In genomic region chr17:48625502-48626201, GRCh38 we compare ENCODE assay signal across 6 cellular contexts. TPM values are rescaled to one million over a fixed set of nuclear protein-coding genes. Genes with fewer than 3 reads are reported as not detected.
A peak's percentile ranks its signal among the peaks of the same experiment; 100 is the strongest.
DNase-seq lines count a peak whose midpoint lies in the region; ATAC-seq and TF ChIP-seq lines count a peak whose summit lies in the region.

No MANE protein-coding gene starts in this region.

- peaks cover 46% of the 10 kb centered on the region for H3K4me1 Mint-ChIP-seq in Calu3 (ENCODE audit: low read depth, unreplicated experiment)

- no peaks in the 10 kb centered on the region for H3K79me2 ChIP-seq in PC-3 (ENCODE audit: low read length)

- peaks cover 12% of the 10 kb centered on the region for H3K4me1 ChIP-seq in PC-3 (ENCODE audit: insufficient read depth, low read length)

- ATAC-seq in PC-3: peak; percentile 84
- no peak for ATAC-seq in HG03108 (IDR thresholded peaks at IDR 0.05; ENCODE audit: unreplicated experiment)
- ATAC-seq in HG02610 (IDR thresholded peaks at IDR 0.05; ENCODE audit: unreplicated experiment): no peak

- no peak for TF ChIP-seq POLR2A in erythroblast (IDR thresholded peaks at IDR 0.05; ENCODE audit: low read length)

- H3K9me3 ChIP-seq in PC-3 (ENCODE audit: low read length): no peaks in the 10 kb centered on the region

- H3K9ac ChIP-seq in PC-3 (ENCODE audit: low read length): peak overlapping the region; percentile 54

- peak overlapping the region; percentile 91 for H3K27ac Mint-ChIP-seq in Calu3 (ENCODE audit: unreplicated experiment)

- BruUV-seq in Calu3 (replicated peaks; lab: Mats Ljungman, UMichigan): no TSS peak
- BruUV-seq in PC-3 (replicated peaks; lab: Mats Ljungman, UMichigan): TSS peak; percentile 16

- peak overlapping the region; percentile 88 for H2AFZ ChIP-seq in PC-3 (ENCODE audit: low read length)

- POLR2A ChIA-PET in PC-3 (lab: Charles Lee; ENCODE audit: unreplicated experiment): interaction anchor here (0.5 to 0.7 kb wide), 11 partner anchors 11 to 595 kb away, joined by 3 to 26 read pairs (median 4); partner anchors contain the start of genes HOXB13, HOXB5 and HOXB8

- H3K9me3 Mint-ChIP-seq in Calu3 (ENCODE audit: low read depth, unreplicated experiment): no peaks in the 10 kb centered on the region

- no peaks in the 10 kb centered on the region for H3K36me3 ChIP-seq in PC-3 (ENCODE audit: low read depth, low read length)

- peak overlapping the region; percentile 88 for H3K4me3 Mint-ChIP-seq in Calu3 (ENCODE audit: low read depth, unreplicated experiment)

- H3K27me3 Mint-ChIP-seq in Calu3 (ENCODE audit: unreplicated experiment): peaks cover 56% of the 10 kb centered on the region

- intact Hi-C loops in Calu3 (cut with micrococcal nuclease; ENCODE audit: unreplicated experiment) (no loop called here), PC-3 (cut with micrococcal nuclease) (no loop called here)

- H3K4me2 ChIP-seq in PC-3 (ENCODE audit: low read length): peak overlapping the region; percentile 85

- H3K9me2 ChIP-seq in PC-3 (replicated peaks; ENCODE audit: low read length): no peaks in the 10 kb centered on the region

- H3F3A ChIP-seq in PC-3 (ENCODE audit: low read length, unreplicated experiment): no peaks in the 10 kb centered on the region

- DNase-seq in Calu3 (peak; percentile 84), PC-3 (peak; percentile 77), erythroblast (lab: John Stamatoyannopoulos, UW) (peak; percentile 54 to 69)
- DNase-seq in stimulated activated CD4-positive, alpha-beta T cell treated with anti-CD3 and anti-CD28 coated beads, Interleukin-4, amount 100 ng/mL, for 1 hour: peak; percentile 57

- H3K27ac ChIP-seq in PC-3 (ENCODE audit: low read length): no peak overlapping the region

- peaks cover 83% of the 10 kb centered on the region for H3K36me3 Mint-ChIP-seq in Calu3 (ENCODE audit: insufficient read depth, unreplicated experiment)

- H3K27me3 ChIP-seq in PC-3 (ENCODE audit: low read length): peaks cover 59% of the 10 kb centered on the region

- H3K4me3 ChIP-seq in PC-3 (ENCODE audit: low read length): peak overlapping the region; percentile 70

- CTCF ChIA-PET in Calu3 (lab: Charles Lee) (interaction anchor here (0.8 to 1.5 kb wide), 7 partner anchors 12 to 360 kb away, joined by 3 to 8 read pairs (median 4); no protein-coding TSS in a partner anchor), PC-3 (lab: Charles Lee) (interaction anchor here (0.6 to 1.2 kb wide), 5 partner anchors 10 to 381 kb away, joined by 3 to 21 read pairs (median 4); no protein-coding TSS in a partner anchor)

- no peaks in the 10 kb centered on the region for H4K20me1 ChIP-seq in PC-3 (ENCODE audit: low read length)

- no peak for TF ChIP-seq CTCF in Calu3 (IDR thresholded peaks at IDR 0.05; ENCODE audit: unreplicated experiment)
- no peak for TF ChIP-seq CTCF in PC-3 (conservative IDR thresholded peaks at IDR 0.05; ENCODE audit: low read depth, low read length)

RNA-seq across cellular contexts. Expression of gene HOXB9, which starts 0.5 kb away (rescaled TPM):
- 26.0 and 27.8 TPM in 2 replicates for total RNA-seq in Calu3 (2022)
- 7.0 and 8.3 TPM in 2 replicates for total RNA-seq in PC-3 (2014; rRNA removed)

RNA-seq across cellular contexts. Expression of gene HOXB8, which starts 10.6 kb away (rescaled TPM):
- total RNA-seq in Calu3 (2022) (28.2 and 30.9 TPM in 2 replicates), PC-3 (2014; rRNA removed) (not detected in 2 replicates)

RNA-seq across cellular contexts. Expression of gene HOXB7, which starts 14.8 kb away (rescaled TPM):
- 30.2 and 31.3 TPM in 2 replicates for total RNA-seq in Calu3 (2022)
- not detected in 2 replicates for total RNA-seq in PC-3 (2014; rRNA removed)

RNA-seq across cellular contexts. Expression of gene HOXB6, which starts 20.9 kb away (rescaled TPM):
- 140 and 144 TPM in 2 replicates for total RNA-seq in Calu3 (2022)
- 9.5 and 11.3 TPM in 2 replicates for total RNA-seq in PC-3 (2014; rRNA removed)

RNA-seq across cellular contexts. Expression of gene HOXB5, which starts 32.1 kb away (rescaled TPM):
- total RNA-seq in Calu3 (2022): 47.2 and 48.5 TPM in 2 replicates
- total RNA-seq in PC-3 (2014; rRNA removed): 0.40 and 0.95 TPM in 2 replicates

Comparison
In these comparisons a context has a peak if more than half of its experiments do, and no peak if none do; other contexts are left out.
1. RNA of gene HOXB8, which starts 10.6 kb away (total RNA-seq): 28.2 to 30.9 TPM in Calu3; not detected in PC-3; every median in the first group is over 10 times any median in the second.
2. RNA of gene HOXB7, which starts 14.8 kb away (total RNA-seq): 30.2 to 31.3 TPM in Calu3; not detected in PC-3; every median in the first group is over 10 times any median in the second.
3. Peak in every context shown above with its lines, with median percentiles within 50 percentile points of each other: DNase-seq.